ENCODE assay signal across 8 cellular contexts in genomic region chr9:38087934-38088925, GRCh38. TPM values are rescaled to one million over a fixed set of nuclear protein-coding genes. Genes with fewer than 3 reads are reported as not detected.
A peak's percentile ranks its signal among the peaks of the same experiment; 100 is the strongest.
DNase-seq lines count a peak whose midpoint lies in the region; ATAC-seq and TF ChIP-seq lines count a peak whose summit lies in the region.

No MANE protein-coding gene starts in this region.

- intact Hi-C loops in cardiac septum (cut with DNase I) (loop anchor here (5.0 kb wide), 3 partner anchors 74 to 274 kb away; no protein-coding TSS in a partner anchor), sciatic nerve (cut with DNase I) (no loop called here)

- TF ChIP-seq CTCF in RWPE1 (conservative IDR thresholded peaks at IDR 0.05; ENCODE audit: low read depth): peak; percentile 98

- POLR2A ChIA-PET in RWPE1 (lab: Yijun Ruan, JAX; ENCODE audit: low non-redundant PET): no interaction called here

- CTCF ChIA-PET in RWPE1 (lab: Yijun Ruan, JAX): interaction anchor here (0.6 to 1.8 kb wide), 26 partner anchors 11 to 311 kb away, joined by 3 to 11 read pairs (median 4); partner anchors contain the start of gene SHB

- DNase-seq in NCI-H2029 treated with DMSO at 0.1 percent for 48 hours (lab: John Stamatoyannopoulos, UW) (peak; percentile 33), NCI-H2029 (lab: John Stamatoyannopoulos, UW) (no peak), RWPE1 (ENCODE audit: low spot score) (peak; percentile 76), cardiac septum (ENCODE audit: low spot score) (peak; percentile 89), sciatic nerve (ENCODE audit: low spot score) (peak; percentile 87)
- DNase-seq in activated naive CD4-positive, alpha-beta T cell treated with anti-CD3 and anti-CD28 coated beads, Interleukin-2, amount 50 U/mL, for 16 hours: peak; percentile 70

- ATAC-seq in HG02885 (IDR thresholded peaks at IDR 0.05; ENCODE audit: poor library complexity, unreplicated experiment) (peak; percentile 47), sciatic nerve (peak; percentile 86), GM21576 (IDR thresholded peaks at IDR 0.05; ENCODE audit: unreplicated experiment) (no peak)

- no peak overlapping the region for H3K27ac ChIP-seq in RWPE1

RNA-seq across cellular contexts. Expression of gene SHB, which starts 19.2 kb away (rescaled TPM):
- total RNA-seq in cardiac septum (39.0 TPM), sciatic nerve (15.9 TPM)
